Comparison of ENCODE assay signal across 30 cellular contexts in genomic region chr5:123083298-123083697, GRCh38. TPM values are rescaled to one million over a fixed set of nuclear protein-coding genes. Genes with fewer than 3 reads are reported as not detected.
"Had no signal": no experiment of that assay in that cellular context is flagged by ENCODE, and none has a peak within 500 bp of the region (broad histone marks: within the 10 kb centered on the region; RNA-seq: fewer than 3 reads in every experiment).

No MANE protein-coding gene starts in this region.

- H3K27ac ChIP-seq: gastrocnemius medialis, hepatocyte, neutrophil, ovary, right lobe of liver, skin epidermis, suprapubic skin, tibial nerve, WERI-Rb-1 had no signal

- ATAC-seq: activated CD4-positive, CD25-positive, alpha-beta regulatory T cell treated with anti-CD3 and anti-CD28 coated beads, Interleukin-2, amount 50 U/mL, for 24 hours; activated CD8-positive, alpha-beta T cell treated with anti-CD3 and anti-CD28 coated beads for 36 hours; activated T-cell treated with anti-CD3 and anti-CD28 coated beads, Interleukin-2, amount 50 U/mL, for 4 hours; activated T-helper 17 cell treated with anti-CD3 and anti-CD28 coated beads, Interleukin-2, amount 50 U/mL, for 72 hours; effector memory CD8-positive, alpha-beta T cell; gastrocnemius medialis; left ventricle myocardium superior; right lobe of liver; stimulated activated memory B cell treated with anti-CD40 and anti-IgM and Interleukin-4, amounts not matched to agents 10 μg/mL and 1 μg/mL and 100 μg/mL, for 72 hours; T-helper 17 cell had no signal

- H3K4me3 ChIP-seq: gastrocnemius medialis, hepatocyte, ovary, right lobe of liver, skin epidermis, suprapubic skin, tibial nerve had no signal

- H3K36me3 ChIP-seq: gastrocnemius medialis, neutrophil, ovary, right lobe of liver, suprapubic skin, tibial nerve, WERI-Rb-1 had no signal

- DNase-seq: activated CD4-positive, alpha-beta T cell treated with anti-CD3 and anti-CD28 coated beads, Interleukin-2, amount 10 ng/mL, durations not matched to agents 7 days and 5 days; activated CD8-positive, alpha-beta T cell treated with anti-CD3 and anti-CD28 coated beads for 36 hours; activated gamma-delta T cell treated with Interleukin-2 at 50 U/mL for 16 hours; activated naive CD4-positive, alpha-beta T cell treated with anti-CD3 and anti-CD28 coated beads, Interleukin-2, amount 50 U/mL, for 16 hours; activated T-cell treated with anti-CD3 and anti-CD28 coated beads, Interleukin-2, amount 50 U/mL, for 4 hours; amygdala; caudate nucleus; cortex of kidney; effector memory CD8-positive, alpha-beta T cell; erythroblast; gastrocnemius medialis; islet precursor cell; left ventricle myocardium superior; mammary epithelial cell; ovary; right lobe of liver; stimulated activated CD4-positive, alpha-beta T cell treated with anti-CD3 and anti-CD28 coated beads, Interleukin-12 subunit alpha, Interleukin-12 subunit beta, amount 100 ng/mL, for 4 hours; stimulated activated CD4-positive, alpha-beta T cell treated with anti-CD3 and anti-CD28 coated beads, Interleukin-4, amount 100 ng/mL, for 4 hours; stimulated activated CD8-positive, alpha-beta memory T cell treated with anti-CD3 and anti-CD28 coated beads, Interleukin-4, amount 100 ng/mL, for 48 hours; T-helper 17 cell; T1000; WERI-Rb-1 had no signal

- H3K9me3 ChIP-seq: gastrocnemius medialis, neutrophil, ovary, right lobe of liver, suprapubic skin, tibial nerve had no signal

- H3K27me3 ChIP-seq: ovary had no signal

RNA-seq across cellular contexts. Expression of gene PRDM6, which starts 5.7 kb away (rescaled TPM):
- total RNA-seq: activated CD4-positive, alpha-beta T cell treated with anti-CD3 and anti-CD28 coated beads, Interleukin-2, amount 10 ng/mL, durations not matched to agents 7 days and 5 days; activated CD8-positive, alpha-beta T cell treated with anti-CD3 and anti-CD28 coated beads for 36 hours; activated T-cell treated with anti-CD3 and anti-CD28 coated beads, Interleukin-2, amount 50 U/mL, for 4 hours; T-helper 17 cell had no signal

RNA-seq across cellular contexts. Expression of gene PPIC, which starts 46.8 kb away (rescaled TPM):
- total RNA-seq: activated CD4-positive, alpha-beta T cell treated with anti-CD3 and anti-CD28 coated beads, Interleukin-2, amount 10 ng/mL, durations not matched to agents 7 days and 5 days; activated CD8-positive, alpha-beta T cell treated with anti-CD3 and anti-CD28 coated beads for 36 hours; activated T-helper 17 cell treated with anti-CD3 and anti-CD28 coated beads, Interleukin-2, amount 50 U/mL, for 72 hours; T-helper 17 cell had no signal
